ENCODE assay signal across 26 cellular contexts in genomic region chr20:49354673-49355072, GRCh38.
"Had no signal": no experiment of that assay in that cellular context is flagged by ENCODE, and none has a peak within 500 bp of the region (broad histone marks: within the 10 kb centered on the region; RNA-seq: fewer than 3 reads in every experiment).

No MANE protein-coding gene starts in this region.

- H3K4me3 ChIP-seq: colonic mucosa, esophagus squamous epithelium, gastroesophageal sphincter, heart left ventricle, hepatocyte, left lung, lower lobe of right lung, mucosa of descending colon had no signal

- H3K27me3 ChIP-seq: colonic mucosa, gastroesophageal sphincter, heart left ventricle, hepatocyte had no signal

- ATAC-seq: effector memory CD8-positive, alpha-beta T cell; esophagus mucosa; gastroesophageal sphincter; heart left ventricle; left colon; left lung; left ventricle myocardium superior; mucosa of descending colon had no signal

- H3K36me3 ChIP-seq: colonic mucosa, esophagus squamous epithelium, gastroesophageal sphincter, heart left ventricle, left lung, lower lobe of right lung had no signal

- DNase-seq: colonic mucosa; cortex of kidney; effector CD8-positive, alpha-beta T cell; effector memory CD8-positive, alpha-beta T cell; endodermal cell; erythroblast; esophagus squamous epithelium; foreskin fibroblast; foreskin melanocyte; heart left ventricle; hypothalamus; immature natural killer cell; islet precursor cell; kidney; kidney glomerular epithelial cell; left colon; left lung; left ventricle myocardium superior; lower lobe of right lung; mesenchymal stem cell; mucosa of descending colon had no signal

- H3K79me2 ChIP-seq: hepatocyte had no signal

- H3K4me2 ChIP-seq: hepatocyte had no signal

- FAIRE-seq: endometrium, kidney had no signal

- H3K4me1 ChIP-seq: colonic mucosa, esophagus squamous epithelium, heart left ventricle, left lung, lower lobe of right lung had no signal

- H3K9me3 ChIP-seq: colonic mucosa, esophagus squamous epithelium, gastroesophageal sphincter, heart left ventricle, left lung, lower lobe of right lung, mucosa of descending colon had no signal

- H2AFZ ChIP-seq: hepatocyte had no signal

- H3K27ac ChIP-seq: colonic mucosa, epithelial cell of prostate, esophagus squamous epithelium, gastroesophageal sphincter, heart left ventricle, hepatocyte, left lung, lower lobe of right lung had no signal
